Comparison of ENCODE assay signal across 7 cellular contexts in the genomic region with DNA sequence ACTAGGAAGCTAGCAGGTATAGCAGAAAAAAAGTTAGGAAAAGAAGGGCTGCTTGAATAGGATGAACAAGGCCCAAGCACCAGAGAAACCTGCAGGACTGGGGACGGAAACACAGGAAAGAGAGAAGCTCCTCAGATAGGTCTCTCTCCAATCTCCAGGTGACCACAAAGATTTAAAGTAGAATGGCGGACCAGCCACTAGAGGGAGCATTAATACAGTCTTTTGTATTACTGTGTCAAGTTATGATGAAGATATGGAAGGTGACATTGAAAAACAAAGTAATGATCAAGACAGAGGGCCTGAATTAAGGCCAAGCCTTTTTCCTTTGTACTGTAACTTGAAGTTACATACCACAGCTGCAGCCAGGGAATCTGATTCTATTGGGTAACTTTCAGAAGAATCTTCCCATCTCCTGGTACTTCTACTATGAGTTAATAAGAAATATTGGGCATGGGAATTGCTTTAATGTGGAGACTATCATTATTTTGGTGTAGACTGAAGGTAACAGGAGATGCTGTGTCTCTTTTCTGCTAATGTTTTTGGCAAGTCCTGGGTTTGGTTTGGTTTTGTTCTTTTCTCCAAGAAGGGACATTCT. TPM values are rescaled to one million over a fixed set of nuclear protein-coding genes. Genes with fewer than 3 reads are reported as not detected.
DNase-seq lines count a peak whose midpoint lies in the region; ATAC-seq, FAIRE-seq and TF ChIP-seq lines count a peak whose summit lies in the region.

No MANE protein-coding gene starts in this region.

- no peaks in the 10 kb centered on the region; the same call in 1 of the 2 replicates for H3K27me3 ChIP-seq in SK-N-SH (ENCODE audit: insufficient read depth)

- no peak overlapping the region for H3K9ac ChIP-seq in SK-N-SH

- H3K4me3 ChIP-seq in SK-N-SH (ENCODE audit: low read depth in 2 of 2, low read length in 1 of 2) = no peak overlapping the region; a peak in 1 of 4 replicates

- H3K4me1 ChIP-seq in SK-N-SH (ENCODE audit: control insufficient read depth in 1 of 2, insufficient read depth in 2 of 2, low read depth in 1 of 2, low read length in 1 of 2) = no peaks in the 10 kb centered on the region

- H4K20me1 ChIP-seq in SK-N-SH (ENCODE audit: insufficient read depth) = no peaks in the 10 kb centered on the region

- H3K36me3 ChIP-seq in SK-N-SH (replicated peaks in 1 of 2; ENCODE audit: control insufficient read depth in 1 of 2, insufficient read depth in 2 of 2, low read length in 1 of 2) = no peaks in the 10 kb centered on the region

- no peak overlapping the region for H3K27ac ChIP-seq in SK-N-SH (ENCODE audit: low read depth in 2 of 2, low read length in 1 of 2)

- TF ChIP-seq RAD21 in SK-N-SH (IDR thresholded peaks at IDR 0.05; ENCODE audit: low read length) = peak; percentile 42

- ATAC-seq in GM21381 (IDR thresholded peaks at IDR 0.05; ENCODE audit: unreplicated experiment) = peak; percentile 80

- H3K4me2 ChIP-seq in SK-N-SH = no peak overlapping the region

- TF ChIP-seq EP300 in SK-N-SH (IDR thresholded peaks at IDR 0.05; ENCODE audit: borderline replicate concordance in 1 of 2, low read depth in 1 of 2, low read length in 1 of 2) = no peak

- peak; percentile 21 for FAIRE-seq in G401.6 (lab: Jason Lieb, UNC)

- peak; percentile 16 for DNase-seq in HK-2 (ENCODE audit: unreplicated experiment)
- peak; percentile 11 for DNase-seq in SK-N-SH
- peak; percentile 34 for DNase-seq in activated naive CD8-positive, alpha-beta T cell treated with anti-CD3 and anti-CD28 coated beads, Interleukin-2, amount 50 U/mL, for 16 hours (ENCODE audit: low read depth, low spot score)
- peak; percentile 51 for DNase-seq in iPS-NIHi11 (ENCODE audit: low spot score)
- DNase-seq in stimulated activated CD4-positive, alpha-beta T cell treated with anti-CD3 and anti-CD28 coated beads, Interleukin-4, amount 100 ng/mL, for 24 hours = peak; percentile 77

- no peaks in the 10 kb centered on the region for H3F3A ChIP-seq in SK-N-SH (replicated peaks; ENCODE audit: insufficient read depth)

- CTCF ChIA-PET in SK-N-SH (lab: Yijun Ruan, JAX) = interaction anchor here (0.6 to 4.1 kb wide), 20 partner anchors 9 to 1895 kb away, joined by 3 to 32 read pairs (median 4); no protein-coding TSS in a partner anchor

- H2AFZ ChIP-seq in SK-N-SH (ENCODE audit: low read depth) = no peak overlapping the region

- H3K9me2 ChIP-seq in SK-N-SH = no peaks in the 10 kb centered on the region

- WGBS in SK-N-SH (ENCODE audit: low lambda C conversion rate) = 2% methylated on average over 2 of the region's 2 CpGs

- H3K9me3 ChIP-seq in SK-N-SH = no peaks in the 10 kb centered on the region

- no peaks in the 10 kb centered on the region for H3K79me2 ChIP-seq in SK-N-SH (ENCODE audit: insufficient read depth)

- TF ChIP-seq CTCF in SK-N-SH (IDR thresholded peaks at IDR 0.05) = peak; percentile 71

- POLR2A ChIA-PET in SK-N-SH (lab: Yijun Ruan, JAX) = no interaction called here

TF ChIP-seq in SK-N-SH, 30 proteins besides CTCF, POLR2A, EP300 and RAD21:
- TF ChIP-seq FOXJ3 (CRISPR knock-in tag; IDR thresholded peaks at IDR 0.05) (no peak), USF2 (IDR thresholded peaks at IDR 0.05; ENCODE audit: borderline replicate concordance, low read depth, low read length) (no peak), TCF12 (IDR thresholded peaks at IDR 0.05) (no peak), GABPA (IDR thresholded peaks at IDR 0.05; ENCODE audit: low read depth) (no peak), NFIC (IDR thresholded peaks at IDR 0.05; ENCODE audit: borderline replicate concordance) (no peak), NRF1 (IDR thresholded peaks at IDR 0.05; ENCODE audit: low read depth, low read length) (no peak), YY1 (IDR thresholded peaks at IDR 0.05; ENCODE audit: low read depth) (no peak), FOXM1 (IDR thresholded peaks at IDR 0.05; ENCODE audit: low read depth) (no peak)
- TF ChIP-seq, protein P1, sequence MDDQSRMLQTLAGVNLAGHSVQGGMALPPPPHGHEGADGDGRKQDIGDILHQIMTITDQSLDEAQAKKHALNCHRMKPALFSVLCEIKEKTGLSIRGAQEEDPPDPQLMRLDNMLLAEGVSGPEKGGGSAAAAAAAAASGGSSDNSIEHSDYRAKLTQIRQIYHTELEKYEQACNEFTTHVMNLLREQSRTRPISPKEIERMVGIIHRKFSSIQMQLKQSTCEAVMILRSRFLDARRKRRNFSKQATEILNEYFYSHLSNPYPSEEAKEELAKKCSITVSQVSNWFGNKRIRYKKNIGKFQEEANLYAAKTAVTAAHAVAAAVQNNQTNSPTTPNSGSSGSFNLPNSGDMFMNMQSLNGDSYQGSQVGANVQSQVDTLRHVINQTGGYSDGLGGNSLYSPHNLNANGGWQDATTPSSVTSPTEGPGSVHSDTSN (IDR thresholded peaks at IDR 0.05) = no peak
TF ChIP-seq in SK-N-SH: peak in this region for 0.

RNA-seq across cellular contexts. Expression of gene OR2AG2, which starts 33.8 kb away (rescaled TPM):
- polyA plus RNA-seq in SK-N-SH (2012; rRNA removed) = not detected in 2 replicates
- 0.01 TPM in 1 of 2 replicates, not detected in the other for polyA plus RNA-seq in SK-N-SH (2012; cell fraction: cytosol; rRNA removed)
- not detected in 2 replicates for polyA plus RNA-seq in SK-N-SH (2012; cell fraction: nucleus; rRNA removed)

RNA-seq across cellular contexts. Expression of gene OR2AG1, which starts 44.9 kb away (rescaled TPM):
- not detected in 2 replicates for polyA plus RNA-seq in SK-N-SH (2012; rRNA removed)
- not detected in 2 replicates for polyA plus RNA-seq in SK-N-SH (2012; cell fraction: cytosol; rRNA removed)
- polyA plus RNA-seq in SK-N-SH (2012; cell fraction: nucleus; rRNA removed) = not detected in 2 replicates

RNA-seq across cellular contexts. Expression of gene MRPL17, which starts 54.8 kb away (rescaled TPM):
- 88.3 and 88.6 TPM in 2 replicates for polyA plus RNA-seq in SK-N-SH (2012; rRNA removed)
- 77.8 and 86.6 TPM in 2 replicates for polyA plus RNA-seq in SK-N-SH (2012; cell fraction: cytosol; rRNA removed)
- polyA plus RNA-seq in SK-N-SH (2012; cell fraction: nucleus; rRNA removed) = 48.0 and 55.8 TPM in 2 replicates

Comparison
In these comparisons a context has a peak if more than half of its experiments do, and no peak if none do; other contexts are left out.
1. DNase-seq: peak in every context shown above with its lines; median percentile 77 in stimulated activated CD4-positive, alpha-beta T cell treated with anti-CD3 and anti-CD28 coated beads, Interleukin-4, amount 100 ng/mL, for 24 hours; 51 in iPS-NIHi11; 34 in activated naive CD8-positive, alpha-beta T cell treated with anti-CD3 and anti-CD28 coated beads, Interleukin-2, amount 50 U/mL, for 16 hours; 16 in HK-2; 11 in SK-N-SH.